Comparison of ENCODE assay signal across 8 cellular contexts in the genomic region with DNA sequence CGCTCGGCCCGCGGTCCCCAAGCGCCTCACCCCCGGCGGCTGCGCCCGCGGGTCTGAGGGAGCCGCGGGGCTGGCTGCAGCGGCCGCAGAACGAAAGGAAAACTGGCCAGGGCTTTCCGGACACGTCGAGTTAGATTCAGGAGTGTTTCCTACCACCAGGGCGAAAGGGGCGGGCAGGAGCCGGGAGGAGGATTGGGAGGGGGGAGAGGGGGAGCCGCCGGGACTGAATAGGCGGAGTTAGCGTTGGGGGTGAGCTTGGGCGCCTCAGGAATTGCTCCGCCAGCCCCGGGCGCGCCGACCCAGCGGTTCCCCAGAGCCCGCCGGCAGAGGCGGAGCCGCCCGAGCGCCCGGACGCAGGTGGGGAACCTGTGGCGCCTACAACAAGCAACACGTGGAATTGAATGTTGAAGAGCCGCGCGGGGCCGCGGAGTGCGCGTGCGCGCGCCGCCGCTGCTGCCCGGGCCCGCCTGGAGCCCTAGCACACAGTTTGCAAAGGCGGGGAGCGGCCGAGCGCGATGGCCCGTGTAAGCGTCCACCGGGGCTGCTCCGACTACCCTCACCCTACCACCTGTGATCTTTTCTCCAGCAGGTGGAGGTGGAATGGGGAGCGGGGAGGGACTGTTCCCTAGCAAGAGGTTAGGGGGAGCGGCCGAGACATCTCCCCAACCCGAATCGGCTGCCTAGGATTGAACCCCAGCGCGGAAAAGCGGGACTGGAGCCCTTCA. TPM values are rescaled to one million over a fixed set of nuclear protein-coding genes. Genes with fewer than 3 reads are reported as not detected.
DNase-seq lines count a peak whose midpoint lies in the region; ATAC-seq and TF ChIP-seq lines count a peak whose summit lies in the region.

CADPS2 (minus strand) TSS at position 104 of the 725 bp plus-strand sequence. CDS start 123 bp downstream, outside the sequence.

- H3K27me3 ChIP-seq in suprapubic skin: no peaks in the 10 kb centered on the region

- intact Hi-C loops in activated CD4-positive, alpha-beta T cell treated with anti-CD3 and anti-CD28 coated beads, Interleukin-2, amount 10 ng/mL, durations not matched to agents 24 days and 14 days (cut with micrococcal nuclease): loop anchor here (5.0 kb wide), 1 partner anchor 574 kb away; no protein-coding TSS in a partner anchor

- H3K4me3 ChIP-seq in epithelial cell of esophagus (ENCODE audit: low read length) (peak within 1 kb of the TSS; percentile 50), suprapubic skin (peak within 1 kb of the TSS; percentile 76)

- H3K4me1 ChIP-seq in suprapubic skin: peaks cover 18% of the 10 kb centered on the region

- peak within 1 kb of the TSS; percentile 84 for H3K27ac ChIP-seq in suprapubic skin

- no peak for TF ChIP-seq CTCF in HFFc6 (IDR thresholded peaks at IDR 0.05)
- peak; percentile 16 for TF ChIP-seq CTCF in epithelial cell of esophagus (IDR thresholded peaks at IDR 0.05; ENCODE audit: insufficient read depth, low read depth, low read length, missing control alignments)
- TF ChIP-seq CTCF in suprapubic skin (IDR thresholded peaks at IDR 0.05): peak; percentile 11 to 17

- peak; percentile 73 for DNase-seq in activated CD4-positive, alpha-beta T cell treated with anti-CD3 and anti-CD28 coated beads, Interleukin-2, amount 10 ng/mL, durations not matched to agents 24 days and 14 days
- no peak for DNase-seq in activated CD4-positive, alpha-beta T cell treated with anti-CD3 and anti-CD28 coated beads for 4 hours
- DNase-seq in HFFc6 (peak; percentile 5), NCI-H1092 treated with DMSO at 0.1 percent for 48 hours (lab: John Stamatoyannopoulos, UW) (peak; percentile 98), T-helper 17 cell (no peak), epithelial cell of esophagus (ENCODE audit: low read depth) (peak; percentile 63), memory B cell (ENCODE audit: low spot score in 2 of 2) (no peak), suprapubic skin (ENCODE audit: low spot score in 2 of 2) (peak; percentile 88 to 89)

- ATAC-seq in T-helper 17 cell: no peak
- no peak for ATAC-seq in memory B cell (ENCODE audit: low read depth)

- H3K9me3 ChIP-seq in T-helper 17 cell (ENCODE audit: control insufficient read depth, low read length, poor library complexity, severe bottlenecking) (no peaks in the 10 kb centered on the region), suprapubic skin (no peaks in the 10 kb centered on the region)

- no peak for TF ChIP-seq EP300 in suprapubic skin (IDR thresholded peaks at IDR 0.05)

- H3K36me3 ChIP-seq in suprapubic skin: no peaks in the 10 kb centered on the region

- H3K9me3 Mint-ChIP-seq in activated CD4-positive, alpha-beta T cell treated with anti-CD3 and anti-CD28 coated beads, Interleukin-2, amount 10 ng/mL, durations not matched to agents 24 days and 14 days: no peaks in the 10 kb centered on the region
- no peaks in the 10 kb centered on the region for H3K9me3 Mint-ChIP-seq in HFFc6
- H3K9me3 Mint-ChIP-seq in memory B cell: no peaks in the 10 kb centered on the region

- under 1% methylated on average over 35 of the region's 73 CpGs for WGBS in suprapubic skin

- H3K4me1 Mint-ChIP-seq in activated CD4-positive, alpha-beta T cell treated with anti-CD3 and anti-CD28 coated beads, Interleukin-2, amount 10 ng/mL, durations not matched to agents 24 days and 14 days: peaks cover 5% of the 10 kb centered on the region
- H3K4me1 Mint-ChIP-seq in HFFc6 (ENCODE audit: low read depth) (no peaks in the 10 kb centered on the region; the same call in 1 of the 2 replicates), T-helper 17 cell (no peaks in the 10 kb centered on the region), memory B cell (no peaks in the 10 kb centered on the region)

- TF ChIP-seq POLR2A in suprapubic skin (IDR thresholded peaks at IDR 0.05): peak in 1 of 2 donors; percentile 48

- peak within 1 kb of the TSS; percentile 62 for H3K4me3 Mint-ChIP-seq in activated CD4-positive, alpha-beta T cell treated with anti-CD3 and anti-CD28 coated beads, Interleukin-2, amount 10 ng/mL, durations not matched to agents 24 days and 14 days
- H3K4me3 Mint-ChIP-seq in HFFc6 (peak within 1 kb of the TSS; percentile 64), T-helper 17 cell (peak within 1 kb of the TSS; percentile 46), memory B cell (peak within 1 kb of the TSS; percentile 49)

- H3K36me3 Mint-ChIP-seq in activated CD4-positive, alpha-beta T cell treated with anti-CD3 and anti-CD28 coated beads, Interleukin-2, amount 10 ng/mL, durations not matched to agents 24 days and 14 days (ENCODE audit: low read depth): no peaks in the 10 kb centered on the region
- H3K36me3 Mint-ChIP-seq in HFFc6 (ENCODE audit: low read depth) (no peaks in the 10 kb centered on the region), T-helper 17 cell (ENCODE audit: low read depth) (no peaks in the 10 kb centered on the region), memory B cell (no peaks in the 10 kb centered on the region)

- H3K27me3 Mint-ChIP-seq in activated CD4-positive, alpha-beta T cell treated with anti-CD3 and anti-CD28 coated beads, Interleukin-2, amount 10 ng/mL, durations not matched to agents 24 days and 14 days: peaks cover 54% of the 10 kb centered on the region
- peaks cover 6% of the 10 kb centered on the region; the same call in 1 of the 2 replicates for H3K27me3 Mint-ChIP-seq in HFFc6 (ENCODE audit: insufficient read depth)
- H3K27me3 Mint-ChIP-seq in T-helper 17 cell: peaks cover 44% of the 10 kb centered on the region
- H3K27me3 Mint-ChIP-seq in memory B cell: peaks cover 11% of the 10 kb centered on the region

- no peak within 1 kb of the TSS for H3K27ac Mint-ChIP-seq in activated CD4-positive, alpha-beta T cell treated with anti-CD3 and anti-CD28 coated beads, Interleukin-2, amount 10 ng/mL, durations not matched to agents 24 days and 14 days
- H3K27ac Mint-ChIP-seq in HFFc6: no peak within 1 kb of the TSS
- no peak within 1 kb of the TSS for H3K27ac Mint-ChIP-seq in T-helper 17 cell
- H3K27ac Mint-ChIP-seq in memory B cell: no peak within 1 kb of the TSS

RNA-seq across cellular contexts. Expression of gene CADPS2, which starts in this region (rescaled TPM):
- total RNA-seq in activated CD4-positive, alpha-beta T cell treated with anti-CD3 and anti-CD28 coated beads, Interleukin-2, amount 10 ng/mL, durations not matched to agents 24 days and 14 days: not detected in 2 replicates
- not detected for total RNA-seq in HFFc6 (2021; fragmentation: NEBNext Ultra II Directional; extraction: Animal tissue kit (Norgen Biotek cat#: 25700))
- not detected for total RNA-seq in T-helper 17 cell
- total RNA-seq in suprapubic skin: 1 to 10 TPM; 3.9 to 9.8 (median 8.1) TPM

Comparison
In these comparisons a context has a peak if more than half of its experiments do, and no peak if none do; other contexts are left out.
1. Peak in DNase-seq in activated CD4-positive, alpha-beta T cell treated with anti-CD3 and anti-CD28 coated beads, Interleukin-2, amount 10 ng/mL, durations not matched to agents 24 days and 14 days; RNA of the gene not detected or under 1 TPM.
2. Peak in DNase-seq in HFFc6; RNA of the gene not detected or under 1 TPM.
3. DNase-seq: peak in NCI-H1092 treated with DMSO at 0.1 percent for 48 hours (single experiment), epithelial cell of esophagus (single experiment) and suprapubic skin (2 of 2); none in activated CD4-positive, alpha-beta T cell treated with anti-CD3 and anti-CD28 coated beads for 4 hours (0 of 2), T-helper 17 cell (0 of 3) and memory B cell (0 of 2).
4. Peak in every context shown above with its lines, with median percentiles within 50 percentile points of each other: H3K4me3 Mint-ChIP-seq.